ENCODE assay signal across 9 cellular contexts in the genomic region with DNA sequence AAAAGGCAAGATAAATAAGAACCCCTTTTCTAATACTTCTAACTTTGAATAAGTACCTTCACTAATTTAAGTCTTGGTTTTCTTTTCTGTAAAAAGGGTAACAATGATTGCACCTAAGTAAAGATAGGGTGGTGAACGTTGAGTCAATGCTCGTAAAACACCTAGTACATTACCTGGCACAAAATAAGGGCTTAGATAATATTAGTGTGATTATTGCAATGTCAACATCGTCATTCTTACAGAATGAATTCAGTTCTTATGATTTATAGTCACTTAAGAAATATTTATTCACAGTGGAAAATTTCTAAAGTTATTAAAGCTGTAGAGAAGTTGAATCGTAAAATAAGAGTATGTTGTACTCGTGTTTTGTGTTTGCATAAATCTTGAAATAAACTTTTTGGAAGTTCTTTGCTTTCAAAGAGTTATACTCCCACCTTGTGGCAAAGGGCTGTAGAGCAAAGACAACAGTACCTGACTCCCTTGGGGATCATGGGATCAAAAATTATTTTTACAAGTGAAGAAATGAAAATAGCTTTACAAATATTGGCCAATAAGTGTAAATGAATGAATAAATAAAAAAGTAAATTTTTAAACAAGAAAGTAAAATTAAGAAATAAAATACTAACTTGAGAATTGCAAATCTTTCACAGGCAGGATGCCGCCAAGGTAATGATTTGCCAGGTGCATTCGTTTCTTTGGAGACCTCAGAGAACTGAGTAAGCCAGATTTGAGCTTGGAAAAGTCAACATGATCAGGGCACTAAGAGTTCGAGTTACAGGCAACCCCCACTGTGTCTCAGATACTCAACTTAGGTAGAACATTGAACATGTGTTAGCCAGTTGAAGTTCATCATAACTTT.
DNase-seq lines count a peak whose midpoint lies in the region; ATAC-seq, FAIRE-seq and TF ChIP-seq lines count a peak whose summit lies in the region.
"Had no signal": no experiment of that assay in that cellular context is flagged by ENCODE, and none has a peak within 500 bp of the region (broad histone marks: within the 10 kb centered on the region; RNA-seq: fewer than 3 reads in every experiment).

No MANE protein-coding gene starts in this region.

- no peaks in the 10 kb centered on the region for H3K36me3 ChIP-seq in brain microvascular endothelial cell (replicated peaks)
- H3K36me3 ChIP-seq in mucosa of descending colon (ENCODE audit: low read depth): no peaks in the 10 kb centered on the region

- no peaks in the 10 kb centered on the region for H3K36me3 Mint-ChIP-seq in activated naive CD8-positive, alpha-beta T cell treated with anti-CD3 and anti-CD28 coated beads for 36 hours

- DNase-seq in NCI-H460 (ENCODE audit: extremely low read depth, low read depth) (peak; percentile 46), brain microvascular endothelial cell (peak; percentile 38), mucosa of descending colon (peak in 1 of 3 donors; percentile 36)
- DNase-seq in stimulated activated CD4-positive, alpha-beta T cell treated with anti-CD3 and anti-CD28 coated beads, Interleukin-4, amount 100 ng/mL, for 24 hours: no peak
- no peak for DNase-seq in activated naive CD8-positive, alpha-beta T cell treated with anti-CD3 and anti-CD28 coated beads for 36 hours

- no peaks in the 10 kb centered on the region for H3K27me3 ChIP-seq in brain microvascular endothelial cell (replicated peaks)

- no peaks in the 10 kb centered on the region for H3K27me3 Mint-ChIP-seq in activated naive CD8-positive, alpha-beta T cell treated with anti-CD3 and anti-CD28 coated beads for 36 hours

- no peaks in the 10 kb centered on the region for H3K9me3 Mint-ChIP-seq in activated naive CD8-positive, alpha-beta T cell treated with anti-CD3 and anti-CD28 coated beads for 36 hours

- H3K4me1 ChIP-seq in mucosa of descending colon (ENCODE audit: low read depth): no peaks in the 10 kb centered on the region

- no peaks in the 10 kb centered on the region for H3K9me3 ChIP-seq in mucosa of descending colon

- peak; percentile 36; the same call in 1 of the 2 replicates for TF ChIP-seq CTCF in GM12875 (IDR thresholded peaks at IDR 0.05; ENCODE audit: borderline replicate concordance, insufficient read depth, low read depth, low read length)
- peak; percentile 77 for TF ChIP-seq CTCF in brain microvascular endothelial cell (IDR thresholded peaks at IDR 0.05; ENCODE audit: low read depth, low read length, missing control alignments)
- TF ChIP-seq CTCF in mucosa of descending colon (IDR thresholded peaks at IDR 0.05): peak; percentile 20

- intact Hi-C loops in mucosa of descending colon (cut with DNase I, micrococcal nuclease): loop anchor here in 1 of 2 donors (10.0 kb wide), 1 partner anchor 495 kb away; no protein-coding TSS in a partner anchor

- no peak overlapping the region for H3K27ac ChIP-seq in brain microvascular endothelial cell

- no peak overlapping the region for H3K27ac Mint-ChIP-seq in activated naive CD8-positive, alpha-beta T cell treated with anti-CD3 and anti-CD28 coated beads for 36 hours

- no peak overlapping the region for H3K4me3 Mint-ChIP-seq in activated naive CD8-positive, alpha-beta T cell treated with anti-CD3 and anti-CD28 coated beads for 36 hours

- in situ Hi-C loops in brain microvascular endothelial cell (cut with HindIII; ENCODE audit: low pct_ligation_motif_present, low sequenced_read_pairs): no loop called here

- FAIRE-seq in A204.1 (lab: Jason Lieb, UNC): peak; percentile 90
- FAIRE-seq: GM18507 had no signal

- no peaks in the 10 kb centered on the region for H3K4me1 Mint-ChIP-seq in activated naive CD8-positive, alpha-beta T cell treated with anti-CD3 and anti-CD28 coated beads for 36 hours

- H3K4me3 ChIP-seq in GM12875 (ENCODE audit: low read depth, low read length) (no peak overlapping the region), brain microvascular endothelial cell (ENCODE audit: low read depth, low read length) (no peak overlapping the region), mucosa of descending colon (no peak overlapping the region)

- ATAC-seq in mucosa of descending colon (no peak), HG03342 (IDR thresholded peaks at IDR 0.05; ENCODE audit: unreplicated experiment) (no peak)

Comparison
In these comparisons a context has a peak if more than half of its experiments do, and no peak if none do; other contexts are left out.
1. CTCF ChIP-seq: peak in every context shown above with its lines; median percentile 77 in brain microvascular endothelial cell; 36 in GM12875; 20 in mucosa of descending colon.
2. DNase-seq: peak in NCI-H460 (single experiment) and brain microvascular endothelial cell (single experiment); none in stimulated activated CD4-positive, alpha-beta T cell treated with anti-CD3 and anti-CD28 coated beads, Interleukin-4, amount 100 ng/mL, for 24 hours (single experiment) and activated naive CD8-positive, alpha-beta T cell treated with anti-CD3 and anti-CD28 coated beads for 36 hours (single experiment).